ENCODE assay signal across 8 cellular contexts in the genomic region with DNA sequence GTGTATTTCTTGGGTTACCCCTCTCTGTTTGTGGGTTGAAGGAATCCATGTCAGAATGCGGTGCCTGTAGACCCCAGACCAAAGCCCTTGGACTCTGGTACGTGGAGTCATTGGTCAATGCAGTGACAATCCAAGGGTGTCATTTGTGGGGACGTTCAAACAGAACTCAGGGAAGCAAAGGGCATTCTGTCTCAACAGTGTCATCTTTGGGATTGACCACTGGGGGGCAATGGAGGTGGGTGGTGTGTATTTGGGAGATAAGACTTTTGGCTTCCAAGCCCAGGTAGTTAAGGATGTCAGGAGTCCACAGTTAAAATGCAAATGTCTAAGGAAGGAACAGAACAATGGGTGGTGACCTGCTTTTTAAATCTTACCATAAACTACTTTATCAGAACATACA. TPM values are rescaled to one million over a fixed set of nuclear protein-coding genes. Genes with fewer than 3 reads are reported as not detected.
DNase-seq lines count a peak whose midpoint lies in the region; ATAC-seq, FAIRE-seq and TF ChIP-seq lines count a peak whose summit lies in the region.

No MANE protein-coding gene starts in this region.

- no peak overlapping the region for H3K9ac ChIP-seq in SU-DHL-6 (ENCODE audit: low read length)
- no peak overlapping the region for H3K9ac ChIP-seq in keratinocyte (ENCODE audit: control insufficient read depth, extremely low read depth, insufficient read depth, low read length)

- H3K36me3 ChIP-seq in SU-DHL-6 (ENCODE audit: low read length): no peaks in the 10 kb centered on the region
- H3K36me3 ChIP-seq in keratinocyte (ENCODE audit: control insufficient read depth in 2 of 2, extremely low read depth in 1 of 2, insufficient read depth in 2 of 2, low read length in 2 of 2): no peaks in the 10 kb centered on the region

- no peaks in the 10 kb centered on the region for H3K9me2 ChIP-seq in SU-DHL-6 (replicated peaks; ENCODE audit: insufficient read depth, low read length)

- DNase-seq in Calu3 (peak; percentile 4), HL-60 (ENCODE audit: low read depth in 1 of 2, low spot score in 1 of 2) (peak in 1 of 2 experiments; percentile 6), keratinocyte (ENCODE audit: low read depth, low spot score) (no peak), lower leg skin (ENCODE audit: low spot score in 2 of 2) (no peak)
- DNase-seq in activated CD8-positive, alpha-beta memory T cell treated with anti-CD3 and anti-CD28 coated beads, Interleukin-2, amount 50 U/mL, for 4 hours: no peak
- DNase-seq in stimulated activated naive B cell treated with anti-CD40 and anti-IgM and Interleukin-4, amounts not matched to agents 10 μg/mL and 1 μg/mL and 100 μg/mL, for 72 hours: no peak

- H3K36me3 Mint-ChIP-seq in Calu3 (ENCODE audit: insufficient read depth, unreplicated experiment): no peaks in the 10 kb centered on the region
- no peaks in the 10 kb centered on the region for H3K36me3 Mint-ChIP-seq in stimulated activated naive B cell treated with anti-CD40 and anti-IgM and Interleukin-4, amounts not matched to agents 10 μg/mL and 1 μg/mL and 100 μg/mL, for 72 hours

- H3K4me3 ChIP-seq in HL-60 (replicated peaks; ENCODE audit: insufficient read depth, low read length) (no peak overlapping the region), SU-DHL-6 (ENCODE audit: insufficient read depth, low read length, poor library complexity, severe bottlenecking) (no peak overlapping the region), keratinocyte (ENCODE audit: control insufficient read depth in 2 of 3, extremely low read depth in 1 of 3, insufficient read depth in 2 of 3, low read depth in 1 of 3, low read length in 3 of 3) (no peak overlapping the region), lower leg skin (ENCODE audit: low read depth, poor library complexity, severe bottlenecking) (no peak overlapping the region)

- no peak for FAIRE-seq in keratinocyte (lab: Jason Lieb, UNC)

- TF ChIP-seq POLR2A in lower leg skin (IDR thresholded peaks at IDR 0.05): no peak

- H3K9me3 ChIP-seq in SU-DHL-6 (ENCODE audit: insufficient read depth, low read length): no peaks in the 10 kb centered on the region
- no peaks in the 10 kb centered on the region for H3K9me3 ChIP-seq in keratinocyte (ENCODE audit: control insufficient read depth, low read depth, low read length)

- no peaks in the 10 kb centered on the region for H3K4me1 ChIP-seq in keratinocyte (ENCODE audit: control insufficient read depth, extremely low read depth, insufficient read depth, low read length)

- CTCF ChIA-PET in Calu3 (lab: Charles Lee): no interaction called here

- peak; percentile 15 for TF ChIP-seq CTCF in Calu3 (IDR thresholded peaks at IDR 0.05; ENCODE audit: unreplicated experiment)
- TF ChIP-seq CTCF in HL-60 (IDR thresholded peaks at IDR 0.05; ENCODE audit: insufficient read depth, low read length): peak; percentile 5
- TF ChIP-seq CTCF in SU-DHL-6 (IDR thresholded peaks at IDR 0.05; ENCODE audit: insufficient read depth, low read length, poor library complexity, severe bottlenecking): peak; percentile 22
- TF ChIP-seq CTCF in keratinocyte (optimal IDR thresholded peaks at IDR 0.05 in 1 of 3, IDR thresholded peaks at IDR 0.05 in 1 of 3, conservative IDR thresholded peaks at IDR 0.05 in 1 of 3; ENCODE audit: extremely low read depth in 1 of 3, insufficient read depth in 2 of 3, low read length in 3 of 3): peak in 2 of 3 experiments; percentile 36 to 44
- TF ChIP-seq CTCF in lower leg skin (IDR thresholded peaks at IDR 0.05): no peak

- ATAC-seq in stimulated activated naive B cell treated with anti-CD40 and anti-IgM and Interleukin-4, amounts not matched to agents 10 μg/mL and 1 μg/mL and 100 μg/mL, for 72 hours (replicated peaks): no peak
- ATAC-seq in HG03175 (IDR thresholded peaks at IDR 0.05; ENCODE audit: unreplicated experiment): no peak

- no peak overlapping the region for H3K27ac Mint-ChIP-seq in Calu3 (ENCODE audit: unreplicated experiment)
- H3K27ac Mint-ChIP-seq in stimulated activated naive B cell treated with anti-CD40 and anti-IgM and Interleukin-4, amounts not matched to agents 10 μg/mL and 1 μg/mL and 100 μg/mL, for 72 hours: no peak overlapping the region

- H3K27ac ChIP-seq in HL-60 (replicated peaks) (no peak overlapping the region), SU-DHL-6 (ENCODE audit: low read depth, low read length) (no peak overlapping the region), keratinocyte (ENCODE audit: control insufficient read depth, insufficient read depth, low read length) (no peak overlapping the region)

- H3K79me2 ChIP-seq in SU-DHL-6 (ENCODE audit: insufficient read depth, low read length) (no peaks in the 10 kb centered on the region), keratinocyte (ENCODE audit: control insufficient read depth, insufficient read depth, low read length) (no peaks in the 10 kb centered on the region)

- H3K27me3 Mint-ChIP-seq in Calu3 (ENCODE audit: unreplicated experiment): peaks cover 72% of the 10 kb centered on the region
- peaks cover 35 to 73% of the 10 kb centered on the region in 2 donors for H3K27me3 Mint-ChIP-seq in stimulated activated naive B cell treated with anti-CD40 and anti-IgM and Interleukin-4, amounts not matched to agents 10 μg/mL and 1 μg/mL and 100 μg/mL, for 72 hours

- WGBS in lower leg skin, 2 donors: 22 to 39% methylated on average over 3 of the region's 3 CpGs

- no peak overlapping the region for H3K4me3 Mint-ChIP-seq in Calu3 (ENCODE audit: low read depth, unreplicated experiment)
- H3K4me3 Mint-ChIP-seq in stimulated activated naive B cell treated with anti-CD40 and anti-IgM and Interleukin-4, amounts not matched to agents 10 μg/mL and 1 μg/mL and 100 μg/mL, for 72 hours: no peak overlapping the region

- H3K4me1 Mint-ChIP-seq in Calu3 (ENCODE audit: low read depth, unreplicated experiment): no peaks in the 10 kb centered on the region
- peaks cover 7 to 9% of the 10 kb centered on the region in 2 donors for H3K4me1 Mint-ChIP-seq in stimulated activated naive B cell treated with anti-CD40 and anti-IgM and Interleukin-4, amounts not matched to agents 10 μg/mL and 1 μg/mL and 100 μg/mL, for 72 hours

- peaks cover 28% of the 10 kb centered on the region for H3K27me3 ChIP-seq in HL-60 (ENCODE audit: insufficient read depth, poor library complexity, severe bottlenecking)
- no peaks in the 10 kb centered on the region for H3K27me3 ChIP-seq in SU-DHL-6 (ENCODE audit: low read length)
- H3K27me3 ChIP-seq in keratinocyte (ENCODE audit: control insufficient read depth, extremely low read depth, insufficient read depth, low read length): peaks cover 35% of the 10 kb centered on the region

- dilution Hi-C loops in keratinocyte (cut with MboI; ENCODE audit: extremely low pct_ligation_motif_present, low sequenced_read_pairs): no loop called here

- no peaks in the 10 kb centered on the region for H3F3A ChIP-seq in SU-DHL-6 (ENCODE audit: insufficient read depth)

- H2AFZ ChIP-seq in SU-DHL-6 (ENCODE audit: low read depth, low read length, severe bottlenecking) (no peak overlapping the region), keratinocyte (ENCODE audit: control insufficient read depth, low read length) (no peak overlapping the region)

- intact Hi-C loops in Calu3 (cut with micrococcal nuclease; ENCODE audit: unreplicated experiment): loop anchor here (5.0 kb wide), 1 partner anchor 551 kb away; no protein-coding TSS in a partner anchor
- intact Hi-C loops in lower leg skin (cut with DNase I; ENCODE audit: low total_unique reads): no loop called here

- H3K9me1 ChIP-seq in keratinocyte (ENCODE audit: control insufficient read depth, extremely low read depth, insufficient read depth, low read length): no peaks in the 10 kb centered on the region

- no peaks in the 10 kb centered on the region for H3K9me3 Mint-ChIP-seq in Calu3 (ENCODE audit: low read depth, unreplicated experiment)
- H3K9me3 Mint-ChIP-seq in stimulated activated naive B cell treated with anti-CD40 and anti-IgM and Interleukin-4, amounts not matched to agents 10 μg/mL and 1 μg/mL and 100 μg/mL, for 72 hours: peaks cover 4 to 5% of the 10 kb centered on the region in 2 donors

- peak overlapping the region; percentile 44 for H3K4me2 ChIP-seq in SU-DHL-6 (ENCODE audit: low read depth, low read length, poor library complexity, severe bottlenecking)
- no peak overlapping the region for H3K4me2 ChIP-seq in keratinocyte (ENCODE audit: control insufficient read depth, extremely low read depth, insufficient read depth, low read depth, low read length)

- BruUV-seq in Calu3 (replicated peaks; lab: Mats Ljungman, UMichigan): no TSS peak

- no peaks in the 10 kb centered on the region for H4K20me1 ChIP-seq in SU-DHL-6 (ENCODE audit: low read depth, low read length)
- no peaks in the 10 kb centered on the region for H4K20me1 ChIP-seq in keratinocyte (ENCODE audit: control insufficient read depth, extremely low read depth, insufficient read depth, low read length)

RNA-seq across cellular contexts. Expression of a gene that starts 54.6 kb away (rescaled TPM):
- total RNA-seq in Calu3 (2022) (not detected in 2 replicates), lower leg skin (not detected)
- not detected in 3 replicates for polyA plus RNA-seq in keratinocyte
- not detected for polyA plus RNA-seq in keratinocyte (2011; ENCODE audit: low read depth)
- polyA plus RNA-seq in keratinocyte (2011; cell fraction: cytosol; rRNA removed): not detected in 2 replicates
- polyA plus RNA-seq in keratinocyte (2011; cell fraction: nucleus; rRNA removed): not detected in 2 replicates
- not detected in 2 replicates for polyA plus RNA-seq in keratinocyte (2012; ENCODE audit: low replicate concordance)
- polyA minus RNA-seq in keratinocyte: not detected in 3 replicates
- not detected for polyA minus RNA-seq in keratinocyte (2011; cell fraction: cytosol; rRNA and poly(A)+ RNA removed)
- polyA minus RNA-seq in keratinocyte (2011; cell fraction: nucleus; rRNA and poly(A)+ RNA removed): not detected in 2 replicates

Comparison
In these comparisons a context has a peak if more than half of its experiments do, and no peak if none do; other contexts are left out.
1. CTCF ChIP-seq: peak in Calu3 (single experiment), HL-60 (single experiment), SU-DHL-6 (single experiment) and keratinocyte (2 of 3); none in lower leg skin (0 of 3).